Comparison of ENCODE assay signal across 15 cellular contexts in genomic region chr18:45783097-45784075, GRCh38. TPM values are rescaled to one million over a fixed set of nuclear protein-coding genes. Genes with fewer than 3 reads are reported as not detected.
DNase-seq lines count a peak whose midpoint lies in the region; ATAC-seq, FAIRE-seq and TF ChIP-seq lines count a peak whose summit lies in the region.
"Had no signal": no experiment of that assay in that cellular context is flagged by ENCODE, and none has a peak within 500 bp of the region (broad histone marks: within the 10 kb centered on the region; RNA-seq: fewer than 3 reads in every experiment).

No MANE protein-coding gene starts in this region.

- intact Hi-C loops in stomach (cut with DNase I; ENCODE audit: low total_unique reads) (no loop called here), left ventricle myocardium inferior (cut with micrococcal nuclease) (no loop called here)

- no peak overlapping the region for H2BK12ac ChIP-seq in H9 (ENCODE audit: insufficient read length, low read depth, low read length)

- H3K4me2 ChIP-seq in A549: peak overlapping the region; percentile 34; the same call in 2 of the 3 replicates
- H3K4me2 ChIP-seq in H9 (ENCODE audit: insufficient read depth, insufficient read length, low read length): no peak overlapping the region
- peak overlapping the region; percentile 49 for H3K4me2 ChIP-seq in astrocyte (ENCODE audit: low read length)

- no peak overlapping the region for H4K8ac ChIP-seq in H9 (replicated peaks; ENCODE audit: insufficient read length, low read depth, low read length)

- H3T11ph ChIP-seq in H9 (ENCODE audit: low read length): no peak overlapping the region

- H2BK15ac ChIP-seq in H9 (ENCODE audit: low read depth, low read length): no peak overlapping the region

- H3K9ac ChIP-seq in H9 (ENCODE audit: extremely low read depth, insufficient read length, low read length) (no peak overlapping the region), astrocyte (ENCODE audit: low read length) (peak overlapping the region; percentile 47)
- H3K9ac ChIP-seq: parathyroid adenoma had no signal

- H3K27ac Mint-ChIP-seq in H9: peak overlapping the region; percentile 48 to 77 (median 73); a peak in 5 of 7 replicates
- H3K27ac Mint-ChIP-seq in astrocyte (ENCODE audit: unreplicated experiment): peak overlapping the region; percentile 94
- H3K27ac Mint-ChIP-seq: dendritic cell treated with granulocyte-macrophage colony-stimulating factor and Interleukin-4, amounts not matched to agents 40 ng/mL and 50 ng/mL, for 4 days had no signal

- CTCF ChIA-PET in A549 (lab: Yijun Ruan, JAX): no interaction called here

- no peak overlapping the region for H3K18ac ChIP-seq in H9 (ENCODE audit: insufficient read length, low read depth, low read length)

- H3K4me1 Mint-ChIP-seq in H9: peaks cover 13 to 18% of the 10 kb centered on the region in 2 experiments
- H3K4me1 Mint-ChIP-seq in astrocyte (ENCODE audit: low read depth, unreplicated experiment): peaks cover 22% of the 10 kb centered on the region

- H3K23me2 ChIP-seq in H9 (ENCODE audit: insufficient read length, low read depth, low read length, poor library complexity, severe bottlenecking): no peaks in the 10 kb centered on the region

- H3K9me3 ChIP-seq in A549: no peaks in the 10 kb centered on the region
- no peaks in the 10 kb centered on the region for H3K9me3 ChIP-seq in H9 (ENCODE audit: control insufficient read depth, low read depth, low read length)
- no peaks in the 10 kb centered on the region for H3K9me3 ChIP-seq in astrocyte (ENCODE audit: insufficient read depth, low read depth, low read length)
- no peaks in the 10 kb centered on the region for H3K9me3 ChIP-seq in stomach
- H3K9me3 ChIP-seq in left ventricle myocardium inferior (replicated peaks): no peaks in the 10 kb centered on the region

- H3K4ac ChIP-seq in H9 (ENCODE audit: low read depth, low read length): no peak overlapping the region

- FAIRE-seq in A549 (lab: Jason Lieb, UNC) (no peak), astrocyte (lab: Jason Lieb, UNC) (peak; percentile 72)
- FAIRE-seq: GM18507 had no signal

- no peak overlapping the region for H3K56ac ChIP-seq in H9 (ENCODE audit: insufficient read length, low read depth, low read length)

- H3K9me3 Mint-ChIP-seq in H9 (peaks cover 0 to 2% of the 10 kb centered on the region in 2 experiments; a peak in 1 of 5 replicates), astrocyte (ENCODE audit: unreplicated experiment) (no peaks in the 10 kb centered on the region)
- H3K9me3 Mint-ChIP-seq: dendritic cell treated with granulocyte-macrophage colony-stimulating factor and Interleukin-4, amounts not matched to agents 40 ng/mL and 50 ng/mL, for 4 days had no signal

- POLR2A ChIA-PET in A549 (lab: Yijun Ruan, JAX): no interaction called here

- no peaks in the 10 kb centered on the region for H3K27me3 ChIP-seq in H9 (ENCODE audit: insufficient read depth, low read length)
- H3K27me3 ChIP-seq in astrocyte (ENCODE audit: insufficient read depth, low read length): no peaks in the 10 kb centered on the region
- peaks cover 0 to 4% (median 0%) of the 10 kb centered on the region in 3 donors for H3K27me3 ChIP-seq in stomach
- no peaks in the 10 kb centered on the region for H3K27me3 ChIP-seq in left ventricle myocardium inferior (ENCODE audit: low read depth)

- H3K4me3 ChIP-seq in A549: no peak overlapping the region
- no peak overlapping the region for H3K4me3 ChIP-seq in astrocyte (ENCODE audit: insufficient read depth, low read depth, low read length)
- no peak overlapping the region for H3K4me3 ChIP-seq in stomach
- H3K4me3 ChIP-seq in left ventricle myocardium inferior: no peak overlapping the region

- H3K27me3 Mint-ChIP-seq in H9 (ENCODE audit: low read depth) (no peaks in the 10 kb centered on the region; the same call in none of the 2 replicates), astrocyte (ENCODE audit: low read depth, unreplicated experiment) (no peaks in the 10 kb centered on the region)

- H2AFZ ChIP-seq in H9 (ENCODE audit: low read length) (no peak overlapping the region), astrocyte (ENCODE audit: low read depth, low read length) (peak overlapping the region; percentile 42)
- H2AFZ ChIP-seq: parathyroid adenoma had no signal

- 63% methylated on average over 9 of the region's 9 CpGs for WGBS in A549 (ENCODE audit: missing lambda C conversion rate)
- no CpG with 5 or more reads among the region's 9 CpGs for WGBS in H9 (ENCODE audit: extremely low coverage, insufficient read length, low lambda C conversion rate)
- WGBS in stomach, 5 donors: 66 to 82% (median 77%) methylated on average over 9 of the region's 9 CpGs

- no peak for TF ChIP-seq EP300 in A549 (IDR thresholded peaks at IDR 0.05)
- no peak for TF ChIP-seq EP300 in stomach (IDR thresholded peaks at IDR 0.05)

- no peak overlapping the region for H3K14ac ChIP-seq in H9 (ENCODE audit: insufficient read depth, low read length)

- H3K79me2 ChIP-seq in H9 (ENCODE audit: insufficient read depth, low read length): no peaks in the 10 kb centered on the region
- no peaks in the 10 kb centered on the region for H3K79me2 ChIP-seq in astrocyte (ENCODE audit: insufficient read depth, low read length)
- H3K79me2 ChIP-seq: parathyroid adenoma had no signal

- no peaks in the 10 kb centered on the region for H3K79me1 ChIP-seq in H9 (ENCODE audit: insufficient read depth, low read depth, low read length, poor library complexity, severe bottlenecking)

- no peak overlapping the region for H2AK5ac ChIP-seq in H9 (ENCODE audit: insufficient read length, low read length)

- H3K36me3 Mint-ChIP-seq in H9 (ENCODE audit: insufficient read depth in 1 of 3, low read depth in 3 of 3) (0 out of 7 replicates have a peak, but pooled peaks cover 0 to 2% (median 0%) of the 10 kb centered on the region in 3 experiments), astrocyte (ENCODE audit: low read depth, unreplicated experiment) (no peaks in the 10 kb centered on the region)

- no peak overlapping the region for H2BK120ac ChIP-seq in H9 (ENCODE audit: low read depth, low read length, poor library complexity, severe bottlenecking)

- no peak overlapping the region for H2BK5ac ChIP-seq in H9 (ENCODE audit: insufficient read length, low read length)

- TF ChIP-seq CTCF in A549 (IDR thresholded peaks at IDR 0.05) (no peak), H9 (conservative IDR thresholded peaks at IDR 0.05) (no peak), astrocyte (IDR thresholded peaks at IDR 0.05; ENCODE audit: insufficient read depth, low read depth, low read length) (no peak), stomach (IDR thresholded peaks at IDR 0.05) (no peak), left ventricle myocardium inferior (IDR thresholded peaks at IDR 0.05; ENCODE audit: borderline replicate concordance) (no peak)

- H3K23ac ChIP-seq in H9 (ENCODE audit: insufficient read length, low read depth, low read length): no peak overlapping the region

- no peak for TF ChIP-seq POLR2A in A549 (IDR thresholded peaks at IDR 0.05; ENCODE audit: low read length)
- no peak for TF ChIP-seq POLR2A in stomach (IDR thresholded peaks at IDR 0.05)

- H4K91ac ChIP-seq in H9 (ENCODE audit: insufficient read length, low read depth, low read length): no peak overlapping the region

- H3K4me3 Mint-ChIP-seq in H9 (no peak overlapping the region), astrocyte (ENCODE audit: unreplicated experiment) (no peak overlapping the region)
- H3K4me3 Mint-ChIP-seq: dendritic cell treated with granulocyte-macrophage colony-stimulating factor and Interleukin-4, amounts not matched to agents 40 ng/mL and 50 ng/mL, for 4 days had no signal

- no peak for TF ChIP-seq RAD21 in A549 (conservative IDR thresholded peaks at IDR 0.05 in 1 of 2, IDR thresholded peaks at IDR 0.05 in 1 of 2)

- peaks cover 14% of the 10 kb centered on the region; the same call in 2 of the 3 replicates for H3K4me1 ChIP-seq in A549
- H3K4me1 ChIP-seq in H9 (ENCODE audit: insufficient read depth, low read length): peaks cover 6% of the 10 kb centered on the region; the same call in 1 of the 2 replicates
- peaks cover 14% of the 10 kb centered on the region for H3K4me1 ChIP-seq in astrocyte (ENCODE audit: insufficient read depth, low read length)
- no peaks in the 10 kb centered on the region for H3K4me1 ChIP-seq in stomach
- peaks cover 14% of the 10 kb centered on the region for H3K4me1 ChIP-seq in left ventricle myocardium inferior
- H3K4me1 ChIP-seq: parathyroid adenoma had no signal

- H4K20me1 ChIP-seq in H9 (ENCODE audit: control insufficient read depth, insufficient read depth, insufficient read length) (no peaks in the 10 kb centered on the region), astrocyte (ENCODE audit: insufficient read depth, low read length) (no peaks in the 10 kb centered on the region)

- DNase-seq in A549 (ENCODE audit: low read depth in 1 of 2, low spot score in 1 of 2): peak in 1 of 2 experiments; percentile 30
- no peak for DNase-seq in H9
- peak; percentile 81 for DNase-seq in astrocyte (ENCODE audit: low read depth)
- peak; percentile 46 for DNase-seq in iPS-NIHi7 (ENCODE audit: extremely low spot score)
- DNase-seq in stomach: no peak
- no peak for DNase-seq in nucleus accumbens (lab: John Stamatoyannopoulos, UW)
- no peak for DNase-seq in left ventricle myocardium inferior
- DNase-seq: AML-193, foreskin melanocyte, NCI-H1092 treated with DMSO at 0.1 percent for 48 hours, NCI-H524 treated with DMSO at 0.1 percent for 48 hours had no signal

- H3K27ac ChIP-seq in A549 (peak overlapping the region; percentile 14 to 62; a peak in 2 of 6 replicates), H9 (ENCODE audit: insufficient read length, low read depth, low read length) (no peak overlapping the region), astrocyte (ENCODE audit: low read depth, low read length) (peak overlapping the region; percentile 51), stomach (no peak overlapping the region), left ventricle myocardium inferior (replicated peaks) (no peak overlapping the region)
- H3K27ac ChIP-seq: parathyroid adenoma had no signal

- no peak overlapping the region for H4K5ac ChIP-seq in H9 (ENCODE audit: insufficient read length, low read depth, low read length)

- H2BK20ac ChIP-seq in H9 (ENCODE audit: low read depth, low read length, poor library complexity, severe bottlenecking): no peak overlapping the region

- H3K36me3 ChIP-seq in astrocyte (ENCODE audit: insufficient read depth, low read length): no peaks in the 10 kb centered on the region
- no peaks in the 10 kb centered on the region for H3K36me3 ChIP-seq in stomach
- no peaks in the 10 kb centered on the region for H3K36me3 ChIP-seq in left ventricle myocardium inferior

- ATAC-seq in A549 (peak in 1 of 2 experiments; percentile 78; a peak in 4 of 6 replicates), HG03460 (IDR thresholded peaks at IDR 0.05; ENCODE audit: unreplicated experiment) (no peak)

RNA-seq across cellular contexts. Expression of gene SIGLEC15, which starts 42.1 kb away (rescaled TPM):
- not detected in 2 replicates for polyA plus RNA-seq in A549 (2011; rRNA removed)
- 0.01 TPM in 1 of 2 replicates, not detected in the other for polyA plus RNA-seq in A549 (2012; cell fraction: cytosol; rRNA removed)
- polyA plus RNA-seq in A549 (2012; cell fraction: nucleus; rRNA removed): 0.02 and 0.04 TPM in 2 replicates
- not detected in 3 replicates for polyA plus RNA-seq in A549 (2017; fragmentation: RNase III; extraction: RNeasy Plus Mini Kit Qiagen cat#74134 plus additional on column Dnase treatment)
- not detected in 2 replicates for polyA minus RNA-seq in A549 (2011; rRNA and poly(A)+ RNA removed)
- 0.13 TPM in 2 replicates for total RNA-seq in H9 (2021)
- total RNA-seq in astrocyte: 0.19 and 0.27 TPM in 2 replicates
- 1 to 10 TPM in 1 of 5 donors, under 1 TPM in 1, not detected in 3; 0.92 to 5.5 TPM for total RNA-seq in stomach
- under 1 TPM; 0.10 to 0.76 (median 0.25) TPM for polyA plus RNA-seq in stomach
- total RNA-seq in left ventricle myocardium inferior: 0.19 TPM

RNA-seq across cellular contexts. Expression of gene SLC14A1, which starts 59.4 kb away (rescaled TPM):
- polyA plus RNA-seq in A549 (2011; rRNA removed): 0.23 and 0.41 TPM in 2 replicates
- polyA plus RNA-seq in A549 (2012; cell fraction: cytosol; rRNA removed): 0.05 and 0.08 TPM in 2 replicates
- 0.18 and 0.30 TPM in 2 replicates for polyA plus RNA-seq in A549 (2012; cell fraction: nucleus; rRNA removed)
- polyA plus RNA-seq in A549 (2017; fragmentation: RNase III; extraction: RNeasy Plus Mini Kit Qiagen cat#74134 plus additional on column Dnase treatment): not detected in 3 replicates
- polyA minus RNA-seq in A549 (2011; rRNA and poly(A)+ RNA removed): 0.68 and 1.2 TPM in 2 replicates
- not detected in 2 replicates for total RNA-seq in H9 (2021)
- not detected in 2 replicates for total RNA-seq in astrocyte
- 1 to 10 TPM in 2 of 5 donors, not detected in 3; 3.9 to 4.2 TPM for total RNA-seq in stomach
- 1 to 10 TPM in 1 of 3 donors, under 1 TPM in 2; 0.20 to 3.1 (median 0.56) TPM for polyA plus RNA-seq in stomach
- total RNA-seq in left ventricle myocardium inferior: 22.1 TPM

Comparison
In these comparisons a context has a peak if more than half of its experiments do, and no peak if none do; other contexts are left out.
1. DNase-seq: peak in astrocyte (single experiment) and iPS-NIHi7 (single experiment); none in H9 (single experiment), stomach (single experiment), nucleus accumbens (0 of 56) and left ventricle myocardium inferior (single experiment).
2. H3K27ac ChIP-seq: peak in A549 (2 of 2) and astrocyte (single experiment); none in H9 (single experiment), stomach (0 of 5) and left ventricle myocardium inferior (single experiment).